Comparison of ENCODE assay signal across 18 cellular contexts in the genomic region with DNA sequence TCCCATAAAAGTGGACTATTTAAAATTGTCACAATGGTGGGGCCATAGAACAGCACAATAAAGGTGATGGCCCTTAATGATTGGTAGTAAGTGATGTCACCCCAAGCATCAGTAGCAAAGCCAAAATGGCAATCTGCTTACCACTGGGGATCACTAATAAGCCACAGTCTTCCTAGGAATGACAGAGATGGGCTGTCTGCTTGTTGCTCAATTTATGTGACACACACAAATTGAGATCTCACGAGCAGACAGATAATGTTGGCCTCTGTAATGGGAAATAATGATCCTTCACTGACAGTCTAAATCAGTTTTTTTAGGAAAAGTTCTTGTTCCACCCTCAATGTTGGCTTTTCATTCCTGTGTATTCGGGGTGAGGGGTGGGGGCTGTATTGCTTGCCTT.
DNase-seq lines count a peak whose midpoint lies in the region; ATAC-seq, FAIRE-seq and TF ChIP-seq lines count a peak whose summit lies in the region.
"Had no signal": no experiment of that assay in that cellular context is flagged by ENCODE, and none has a peak within 500 bp of the region (broad histone marks: within the 10 kb centered on the region; RNA-seq: fewer than 3 reads in every experiment).

No MANE protein-coding gene starts in this region.

- H3K27ac ChIP-seq in coronary artery, result no peak overlapping the region
- H3K27ac ChIP-seq: BLaER1 treated with 17β-estradiol and CSF1 and Interleukin-3, amounts not matched to agents 10 nM and 100 nM had no signal

- H3K27me3 ChIP-seq in bronchial epithelial cell (ENCODE audit: control insufficient read depth, insufficient read depth, low read length), result no peaks in the 10 kb centered on the region

- no peak overlapping the region for H3K27ac Mint-ChIP-seq in glutamatergic neuron (ENCODE audit: unreplicated experiment)
- H3K27ac Mint-ChIP-seq: B cell; CD8-positive, alpha-beta T cell; H9 had no signal

- H3K27me3 Mint-ChIP-seq in glutamatergic neuron (ENCODE audit: unreplicated experiment), result peaks cover 2% of the 10 kb centered on the region

- peaks cover 13% of the 10 kb centered on the region for H3K36me3 Mint-ChIP-seq in glutamatergic neuron (ENCODE audit: unreplicated experiment)
- H3K36me3 Mint-ChIP-seq: CD8-positive, alpha-beta T cell had no signal

- H3K4me3 Mint-ChIP-seq in glutamatergic neuron (ENCODE audit: unreplicated experiment), result no peak overlapping the region
- H3K4me3 Mint-ChIP-seq: B cell; CD8-positive, alpha-beta T cell; H9 had no signal

- H3K4me3 ChIP-seq in bronchial epithelial cell (ENCODE audit: low read depth, low read length) (no peak overlapping the region), coronary artery (no peak overlapping the region)
- H3K4me3 ChIP-seq: BLaER1 treated with 17β-estradiol and CSF1 and Interleukin-3, amounts not matched to agents 10 nM and 100 nM had no signal

- no peaks in the 10 kb centered on the region for H3K4me1 Mint-ChIP-seq in glutamatergic neuron (ENCODE audit: low read depth, unreplicated experiment)
- H3K4me1 Mint-ChIP-seq: B cell, H9 had no signal

- TF ChIP-seq CTCF in bronchial epithelial cell (IDR thresholded peaks at IDR 0.05; ENCODE audit: insufficient read depth, low read length, severe bottlenecking) (no peak), coronary artery (IDR thresholded peaks at IDR 0.05) (no peak), glutamatergic neuron (IDR thresholded peaks at IDR 0.05; ENCODE audit: partially characterized antibody, unreplicated experiment) (no peak)

- intact Hi-C loops in sciatic nerve (cut with DNase I), result no loop called here

- H3K9me3 Mint-ChIP-seq in glutamatergic neuron (ENCODE audit: unreplicated experiment), result peaks cover 17% of the 10 kb centered on the region
- H3K9me3 Mint-ChIP-seq: CD8-positive, alpha-beta T cell; H9 had no signal

- H3K36me3 ChIP-seq in bronchial epithelial cell (ENCODE audit: control insufficient read depth, insufficient read depth, low read length), result no peaks in the 10 kb centered on the region
- H3K36me3 ChIP-seq: BLaER1 treated with 17β-estradiol and CSF1 and Interleukin-3, amounts not matched to agents 10 nM and 100 nM had no signal

- FAIRE-seq in bronchial epithelial cell (lab: Jason Lieb, UNC), result peak; percentile 55
- FAIRE-seq: G401.6, GM12891, GM19239, H1, HepG2 had no signal

- DNase-seq in bronchial epithelial cell (ENCODE audit: low read depth), result no peak
- peak; percentile 17 for DNase-seq in coronary artery (ENCODE audit: low spot score)
- peak; percentile 11 for DNase-seq in islet precursor cell
- DNase-seq in sciatic nerve (ENCODE audit: low spot score), result peak; percentile 2
- DNase-seq in glutamatergic neuron, result no peak
- no peak for DNase-seq in NCI-H345 treated with DMSO at 0.1 percent for 48 hours (lab: John Stamatoyannopoulos, UW; ENCODE audit: unreplicated experiment)
- DNase-seq: CD8-positive, alpha-beta T cell; COR-L47; DMS 273 treated with DMSO at 0.1 percent for 48 hours; H9 had no signal

- no peak for ATAC-seq in sciatic nerve
- no peak for ATAC-seq in HG03108 (IDR thresholded peaks at IDR 0.05; ENCODE audit: unreplicated experiment)
- ATAC-seq: CD8-positive, alpha-beta T cell; HepG2 had no signal

Comparison
In these comparisons a context has a peak if more than half of its experiments do, and no peak if none do; other contexts are left out.
1. DNase-seq: peak in coronary artery (single experiment), islet precursor cell (single experiment) and sciatic nerve (single experiment); none in bronchial epithelial cell (single experiment), glutamatergic neuron (single experiment) and NCI-H345 treated with DMSO at 0.1 percent for 48 hours (single experiment).